ENCODE assay signal across 1 cellular context in genomic region chr2:207276858-207277257, GRCh38.
A peak's percentile ranks its signal among the peaks of the same experiment; 100 is the strongest.
TF ChIP-seq lines count a peak whose summit lies in the region.

No MANE protein-coding gene starts in this region.

TF ChIP-seq in H1, 55 proteins besides CTCF, POLR2A, EP300 and RAD21:
- TF ChIP-seq JUN (IDR thresholded peaks at IDR 0.05; ENCODE audit: low read depth, low read length) (no peak), TEAD4 (IDR thresholded peaks at IDR 0.05; ENCODE audit: low read depth, low read length) (peak; percentile 76)
TF ChIP-seq in H1: peak in this region for 1.
